In genomic region chr10:36089790-36090391, GRCh38 we compare ENCODE assay signal across 15 cellular contexts.
"Had no signal": no experiment of that assay in that cellular context is flagged by ENCODE, and none has a peak within 500 bp of the region (broad histone marks: within the 10 kb centered on the region; RNA-seq: fewer than 3 reads in every experiment).

No MANE protein-coding gene starts in this region.

- H3K4me1 Mint-ChIP-seq: activated naive CD8-positive, alpha-beta T cell treated with anti-CD3 and anti-CD28 coated beads, Interleukin-2, amount 10 ng/mL, durations not matched to agents 7 days and 5 days; natural killer cell had no signal

- H3K9me3 Mint-ChIP-seq: activated CD4-positive, alpha-beta memory T cell treated with anti-CD3 and anti-CD28 coated beads for 36 hours; activated naive CD4-positive, alpha-beta T cell treated with anti-CD3 and anti-CD28 coated beads for 36 hours; stimulated activated naive CD8-positive, alpha-beta T cell treated with anti-CD3 and anti-CD28 coated beads, Interleukin-15, Interleukin-2, amounts not matched to agents 100 ng/mL and 50 ng/mL, for 24 hours had no signal

- H3K27ac Mint-ChIP-seq: activated CD4-positive, alpha-beta memory T cell treated with anti-CD3 and anti-CD28 coated beads for 36 hours; activated naive CD4-positive, alpha-beta T cell treated with anti-CD3 and anti-CD28 coated beads for 36 hours; activated naive CD8-positive, alpha-beta T cell treated with anti-CD3 and anti-CD28 coated beads, Interleukin-2, amount 10 ng/mL, durations not matched to agents 7 days and 5 days; natural killer cell; stimulated activated naive CD8-positive, alpha-beta T cell treated with anti-CD3 and anti-CD28 coated beads, Interleukin-15, Interleukin-2, amounts not matched to agents 100 ng/mL and 50 ng/mL, for 24 hours had no signal

- H3K4me3 Mint-ChIP-seq: activated CD4-positive, alpha-beta memory T cell treated with anti-CD3 and anti-CD28 coated beads for 36 hours; activated naive CD4-positive, alpha-beta T cell treated with anti-CD3 and anti-CD28 coated beads for 36 hours; activated naive CD8-positive, alpha-beta T cell treated with anti-CD3 and anti-CD28 coated beads, Interleukin-2, amount 10 ng/mL, durations not matched to agents 7 days and 5 days; natural killer cell; stimulated activated naive CD8-positive, alpha-beta T cell treated with anti-CD3 and anti-CD28 coated beads, Interleukin-15, Interleukin-2, amounts not matched to agents 100 ng/mL and 50 ng/mL, for 24 hours had no signal

- ATAC-seq: natural killer cell, upper lobe of right lung had no signal

- H3K27me3 Mint-ChIP-seq: activated CD4-positive, alpha-beta memory T cell treated with anti-CD3 and anti-CD28 coated beads for 36 hours; activated naive CD8-positive, alpha-beta T cell treated with anti-CD3 and anti-CD28 coated beads, Interleukin-2, amount 10 ng/mL, durations not matched to agents 7 days and 5 days; stimulated activated naive CD8-positive, alpha-beta T cell treated with anti-CD3 and anti-CD28 coated beads, Interleukin-15, Interleukin-2, amounts not matched to agents 100 ng/mL and 50 ng/mL, for 24 hours had no signal

- H3K36me3 Mint-ChIP-seq: activated CD4-positive, alpha-beta memory T cell treated with anti-CD3 and anti-CD28 coated beads for 36 hours; activated naive CD8-positive, alpha-beta T cell treated with anti-CD3 and anti-CD28 coated beads, Interleukin-2, amount 10 ng/mL, durations not matched to agents 7 days and 5 days; natural killer cell had no signal

- DNase-seq: activated CD4-positive, alpha-beta memory T cell treated with anti-CD3 and anti-CD28 coated beads for 36 hours; activated CD4-positive, alpha-beta T cell treated with anti-CD3 and anti-CD28 coated beads for 48 hours; activated naive CD4-positive, alpha-beta T cell treated with anti-CD3 and anti-CD28 coated beads for 36 hours; activated naive CD8-positive, alpha-beta T cell treated with anti-CD3 and anti-CD28 coated beads, Interleukin-2, amount 10 ng/mL, durations not matched to agents 7 days and 5 days; activated T-cell treated with anti-CD3 and anti-CD28 coated beads, Interleukin-2, amount 50 U/mL, for 48 hours; amniotic stem cell; kidney; midbrain; natural killer cell; ovary; stimulated activated CD4-positive, alpha-beta T cell treated with anti-CD3 and anti-CD28 coated beads, Interleukin-1b, Interleukin-23, amount 100 ng/mL, for 48 hours; substantia nigra; thyroid gland; upper lobe of right lung had no signal
